Comparison of ENCODE assay signal across 19 cellular contexts in the genomic region with DNA sequence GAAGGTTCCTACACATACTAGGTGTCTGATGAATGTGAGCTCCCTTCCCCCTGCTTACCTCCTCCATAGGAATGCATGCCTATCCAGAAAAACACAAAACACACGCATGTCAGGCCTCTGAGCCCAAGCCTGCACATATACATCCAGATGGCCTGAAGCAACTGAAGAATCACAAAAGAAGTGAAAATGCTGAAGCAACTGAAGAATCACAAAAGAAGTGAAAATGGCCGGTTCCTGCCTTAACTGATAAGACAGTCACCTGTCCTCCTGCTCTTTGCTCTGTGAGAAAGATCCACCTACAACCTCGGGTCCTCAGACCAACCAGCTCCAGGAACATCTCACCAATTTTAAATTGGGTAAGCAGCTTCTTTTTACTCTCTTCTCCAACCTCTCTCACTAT. TPM values are rescaled to one million over a fixed set of nuclear protein-coding genes. Genes with fewer than 3 reads are reported as not detected.
DNase-seq lines count a peak whose midpoint lies in the region; ATAC-seq, FAIRE-seq and TF ChIP-seq lines count a peak whose summit lies in the region.
"Not testable (repeated sequence)": the region's sequence is repeated elsewhere in the genome, so short reads cannot be mapped to it uniquely, and the experiment has no call there.
"Had no signal": no experiment of that assay in that cellular context is flagged by ENCODE, and none has a peak within 500 bp of the region (broad histone marks: within the 10 kb centered on the region; RNA-seq: fewer than 3 reads in every experiment).

No MANE protein-coding gene starts in this region.

- not testable (repeated sequence) for H3K4me3 ChIP-seq in CD8-positive, alpha-beta memory T cell (ENCODE audit: low read length); HEK293 (ENCODE audit: low read depth, low read length); PC-9; astrocyte (ENCODE audit: insufficient read depth, low read depth, low read length); muscle layer of colon (ENCODE audit: low read depth in 1 of 2, low read length in 2 of 2); subcutaneous abdominal adipose tissue (ENCODE audit: low read depth in 1 of 5, low read length in 5 of 5)
- H3K4me3 ChIP-seq in left ventricle myocardium inferior, result peak overlapping the region; percentile 87

- not testable (repeated sequence) for BruUV-seq in PC-9 (replicated peaks; lab: Mats Ljungman, UMichigan)

- not testable (repeated sequence) for H3K9me2 ChIP-seq in PC-9 (ENCODE audit: insufficient read depth)

- H3K4me2 ChIP-seq in PC-9, result peak overlapping the region; percentile 95; the same call in 1 of the 2 replicates
- not testable (repeated sequence) for H3K4me2 ChIP-seq in astrocyte (ENCODE audit: low read length)

- not testable (repeated sequence) for DNase-seq in CD8-positive, alpha-beta memory T cell; PC-9; activated CD8-positive, alpha-beta T cell treated with anti-CD3 and anti-CD28 coated beads for 36 hours; astrocyte (ENCODE audit: low read depth); left ventricle myocardium inferior

- H2AFZ ChIP-seq in PC-9; astrocyte (ENCODE audit: low read depth, low read length): not testable (repeated sequence)

- H3K4me1 Mint-ChIP-seq in CD8-positive, alpha-beta memory T cell, result peaks cover 7 to 20% (median 17%) of the 10 kb centered on the region in 3 donors
- H3K4me1 Mint-ChIP-seq in activated CD8-positive, alpha-beta T cell treated with anti-CD3 and anti-CD28 coated beads for 36 hours (ENCODE audit: low read depth), result peaks cover 14% of the 10 kb centered on the region
- not testable (repeated sequence) for H3K4me1 Mint-ChIP-seq in astrocyte (ENCODE audit: low read depth, unreplicated experiment)

- H3K79me2 ChIP-seq in PC-9 (ENCODE audit: low read depth), result peaks cover 35% of the 10 kb centered on the region
- not testable (repeated sequence) for H3K79me2 ChIP-seq in astrocyte (ENCODE audit: insufficient read depth, low read length)

- peak overlapping the region in 6 of 8 donors; percentile 7 to 48 (median 32) for H3K27ac Mint-ChIP-seq in CD8-positive, alpha-beta memory T cell
- H3K27ac Mint-ChIP-seq in activated CD8-positive, alpha-beta T cell treated with anti-CD3 and anti-CD28 coated beads for 36 hours; astrocyte (ENCODE audit: unreplicated experiment): not testable (repeated sequence)

- POLR2A ChIA-PET in CD8-positive, alpha-beta memory T cell (lab: Charles Lee); HEK293 (lab: Yijun Ruan, JAX); PC-9 (lab: Charles Lee; ENCODE audit: unreplicated experiment); activated CD8-positive, alpha-beta T cell treated with anti-CD3 and anti-CD28 coated beads for 36 hours (lab: Charles Lee): not testable (repeated sequence)

- CTCF ChIA-PET in CD8-positive, alpha-beta memory T cell (lab: Charles Lee); PC-9 (lab: Charles Lee): not testable (repeated sequence)
- CTCF ChIA-PET in HEK293 (lab: Yijun Ruan, JAX), result interaction anchor here (0.6 to 0.7 kb wide), 2 partner anchors 40 to 312 kb away, joined by 3 to 5 read pairs; no protein-coding TSS in a partner anchor
- CTCF ChIA-PET in activated CD8-positive, alpha-beta T cell treated with anti-CD3 and anti-CD28 coated beads for 36 hours (lab: Charles Lee), result interaction anchor here (0.9 to 2.2 kb wide), 2 partner anchors 13 to 49 kb away, joined by 4 to 5 read pairs; no protein-coding TSS in a partner anchor

- intact Hi-C loops in PC-9 (cut with micrococcal nuclease; ENCODE audit: unreplicated experiment), result loop anchor here (2.0 to 5.0 kb wide), 3 partner anchors 24 to 204 kb away; a partner anchor contains a TSS
- intact Hi-C loops in activated CD8-positive, alpha-beta T cell treated with anti-CD3 and anti-CD28 coated beads for 36 hours (cut with micrococcal nuclease); left ventricle myocardium inferior (cut with micrococcal nuclease): not testable (repeated sequence)

- H3K9ac ChIP-seq in astrocyte (ENCODE audit: low read length); muscle layer of colon (ENCODE audit: low read length); subcutaneous abdominal adipose tissue (ENCODE audit: low read length in 5 of 5): not testable (repeated sequence)

- TF ChIP-seq CTCF in HEK293 (tag by site-specific recombination; IDR thresholded peaks at IDR 0.05); PC-9 (conservative IDR thresholded peaks at IDR 0.05); activated CD8-positive, alpha-beta T cell treated with anti-CD3 and anti-CD28 coated beads for 36 hours (IDR thresholded peaks at IDR 0.05); astrocyte (IDR thresholded peaks at IDR 0.05; ENCODE audit: insufficient read depth, low read depth, low read length); left ventricle myocardium inferior (IDR thresholded peaks at IDR 0.05; ENCODE audit: borderline replicate concordance): not testable (repeated sequence)

- not testable (repeated sequence) for H3K9me3 Mint-ChIP-seq in CD8-positive, alpha-beta memory T cell; activated CD8-positive, alpha-beta T cell treated with anti-CD3 and anti-CD28 coated beads for 36 hours; astrocyte (ENCODE audit: unreplicated experiment)

- not testable (repeated sequence) for H3K9me3 ChIP-seq in CD8-positive, alpha-beta memory T cell (ENCODE audit: low read length); HEK293 (ENCODE audit: control insufficient read depth, insufficient read depth, low read depth, low read length); PC-9 (ENCODE audit: insufficient read depth, low read depth); astrocyte (ENCODE audit: insufficient read depth, low read depth, low read length); left ventricle myocardium inferior (replicated peaks); muscle layer of colon (ENCODE audit: low read length); subcutaneous abdominal adipose tissue (ENCODE audit: control insufficient read depth in 5 of 5, low read length in 5 of 5)

- H3K27me3 Mint-ChIP-seq in CD8-positive, alpha-beta memory T cell; activated CD8-positive, alpha-beta T cell treated with anti-CD3 and anti-CD28 coated beads for 36 hours; astrocyte (ENCODE audit: low read depth, unreplicated experiment): not testable (repeated sequence)

- H3K4me1 ChIP-seq in CD8-positive, alpha-beta memory T cell (ENCODE audit: insufficient read depth, low read length), result peaks cover 12% of the 10 kb centered on the region
- not testable (repeated sequence) for H3K4me1 ChIP-seq in HEK293 (ENCODE audit: control insufficient read depth, insufficient read depth, low read length); astrocyte (ENCODE audit: insufficient read depth, low read length); muscle layer of colon (ENCODE audit: insufficient read depth, low read length)
- H3K4me1 ChIP-seq in PC-9 (replicated peaks; ENCODE audit: insufficient read depth), result peaks cover 35% of the 10 kb centered on the region
- H3K4me1 ChIP-seq in left ventricle myocardium inferior, result peaks cover 44% of the 10 kb centered on the region
- H3K4me1 ChIP-seq in subcutaneous abdominal adipose tissue (ENCODE audit: control insufficient read depth in 5 of 5, insufficient read depth in 5 of 5, low read length in 5 of 5), result peaks cover 0 to 48% (median 33%) of the 10 kb centered on the region in 5 donors

- H3K27me3 ChIP-seq in CD8-positive, alpha-beta memory T cell (ENCODE audit: insufficient read depth, low read length, poor library complexity, severe bottlenecking); PC-9 (ENCODE audit: insufficient read depth, low read depth); astrocyte (ENCODE audit: insufficient read depth, low read length); left ventricle myocardium inferior (ENCODE audit: low read depth); muscle layer of colon (ENCODE audit: control insufficient read depth in 1 of 2, insufficient read depth in 2 of 2, low read length in 2 of 2); subcutaneous abdominal adipose tissue (ENCODE audit: control insufficient read depth in 5 of 5, insufficient read depth in 4 of 5, low read length in 5 of 5): not testable (repeated sequence)

- not testable (repeated sequence) for H3K27ac ChIP-seq in CD8-positive, alpha-beta memory T cell (ENCODE audit: low read depth, low read length); HEK293 (ENCODE audit: extremely low read depth, low read depth, low read length); PC-9; astrocyte (ENCODE audit: low read depth, low read length); left ventricle myocardium inferior (replicated peaks)
- H3K27ac ChIP-seq in muscle layer of colon (ENCODE audit: low read depth, low read length) (peak overlapping the region; percentile 83), subcutaneous abdominal adipose tissue (ENCODE audit: low read depth, low read length) (peak overlapping the region; percentile 84)

- not testable (repeated sequence) for H3K36me3 ChIP-seq in CD8-positive, alpha-beta memory T cell (ENCODE audit: insufficient read depth, low read length); HEK293 (ENCODE audit: control insufficient read depth in 2 of 2, insufficient read depth in 1 of 2, low read length in 2 of 2); PC-9 (ENCODE audit: low read depth); astrocyte (ENCODE audit: insufficient read depth, low read length); left ventricle myocardium inferior; muscle layer of colon (ENCODE audit: insufficient read depth, low read length); subcutaneous abdominal adipose tissue (ENCODE audit: control insufficient read depth in 5 of 5, insufficient read depth in 5 of 5, low read length in 5 of 5)

- not testable (repeated sequence) for H3K36me3 Mint-ChIP-seq in CD8-positive, alpha-beta memory T cell; activated CD8-positive, alpha-beta T cell treated with anti-CD3 and anti-CD28 coated beads for 36 hours (ENCODE audit: low read depth); astrocyte (ENCODE audit: low read depth, unreplicated experiment)

- H3K4me3 Mint-ChIP-seq in CD8-positive, alpha-beta memory T cell, result peak overlapping the region in 3 of 7 donors; percentile 92 to 99 (median 98)
- peak overlapping the region; percentile 94 for H3K4me3 Mint-ChIP-seq in activated CD8-positive, alpha-beta T cell treated with anti-CD3 and anti-CD28 coated beads for 36 hours
- H3K4me3 Mint-ChIP-seq in astrocyte (ENCODE audit: unreplicated experiment), result peak overlapping the region; percentile 90

- not testable (repeated sequence) for ATAC-seq in activated CD8-positive, alpha-beta T cell treated with anti-CD3 and anti-CD28 coated beads for 36 hours

- not testable (repeated sequence) for H3F3A ChIP-seq in PC-9 (ENCODE audit: insufficient read depth, low read depth)

- not testable (repeated sequence) for FAIRE-seq in astrocyte (lab: Jason Lieb, UNC)

- not testable (repeated sequence) for H4K20me1 ChIP-seq in PC-9 (ENCODE audit: insufficient read depth); astrocyte (ENCODE audit: insufficient read depth, low read length)

RNA-seq across cellular contexts. Expression of a gene that starts 1.2 kb away (rescaled TPM):
- 10 to 100 TPM; 70.3 to 77.7 TPM for total RNA-seq in CD8-positive, alpha-beta memory T cell
- 87.8 TPM for polyA plus RNA-seq in CD8-positive, alpha-beta memory T cell
- total RNA-seq in PC-9 (2021), result 105 and 109 TPM in 2 replicates
- 10 to 100 TPM; 60.2 to 62.4 TPM for total RNA-seq in activated CD8-positive, alpha-beta T cell treated with anti-CD3 and anti-CD28 coated beads for 36 hours
- total RNA-seq in astrocyte, result 39.5 and 45.7 TPM in 2 replicates
- 105 TPM for total RNA-seq in left ventricle myocardium inferior

RNA-seq across cellular contexts. Expression of a gene that starts 22.7 kb away (rescaled TPM):
- total RNA-seq in CD8-positive, alpha-beta memory T cell, result not detected
- not detected for polyA plus RNA-seq in CD8-positive, alpha-beta memory T cell
- total RNA-seq in PC-9 (2021), result not detected in 2 replicates
- not detected for total RNA-seq in activated CD8-positive, alpha-beta T cell treated with anti-CD3 and anti-CD28 coated beads for 36 hours
- not detected in 2 replicates for total RNA-seq in astrocyte
- total RNA-seq in left ventricle myocardium inferior, result not detected
- total RNA-seq: activated naive CD4-positive, alpha-beta T cell treated with anti-CD3 and anti-CD28 coated beads for 36 hours; cardiac muscle cell; esophagus squamous epithelium; frontal cortex; HT1080; LHCN-M2; natural killer cell treated with Interleukin-12 subunit alpha and Interleukin-12 subunit beta and Interleukin-15 and Interleukin-18, amount 100 ng/mL, for 72 hours; pancreas; right atrium auricular region; SJSA1 had no signal
- polyA plus RNA-seq: cardiac muscle cell, immature natural killer cell, pancreas had no signal
